22 cellular contexts compared by ENCODE assay signal in genomic region chr9:22893196-22893843, GRCh38.
"Had no signal": no experiment of that assay in that cellular context is flagged by ENCODE, and none has a peak within 500 bp of the region (broad histone marks: within the 10 kb centered on the region; RNA-seq: fewer than 3 reads in every experiment).

No MANE protein-coding gene starts in this region.

- H3K36me3 ChIP-seq: esophagus muscularis mucosa, gastroesophageal sphincter, heart left ventricle, left lung, lower lobe of right lung had no signal

- DNase-seq: dermis blood vessel endothelial cell; dorsolateral prefrontal cortex; effector CD4-positive, alpha-beta T cell; effector memory CD4-positive, alpha-beta T cell; foreskin keratinocyte; heart left ventricle; hypothalamus; immature natural killer cell; islet precursor cell; kidney; kidney glomerular epithelial cell; left lung; left ventricle myocardium superior; lower lobe of right lung; mesenchymal stem cell; naive thymus-derived CD4-positive, alpha-beta T cell had no signal

- H3K4me1 ChIP-seq: esophagus muscularis mucosa, foreskin keratinocyte, gastroesophageal sphincter, heart left ventricle, left lung, lower lobe of right lung had no signal

- ATAC-seq: foreskin keratinocyte; gastroesophageal sphincter; heart left ventricle; left lung; left ventricle myocardium superior; lower lobe of right lung; naive thymus-derived CD4-positive, alpha-beta T cell had no signal

- H3K9me3 ChIP-seq: esophagus muscularis mucosa, gastroesophageal sphincter, heart left ventricle, left lung, lower lobe of right lung had no signal

- FAIRE-seq: endothelial cell of umbilical vein, frontal cortex, kidney had no signal

- H3K4me3 ChIP-seq: coronary artery, dorsolateral prefrontal cortex, esophagus muscularis mucosa, gastroesophageal sphincter, heart left ventricle, hepatocyte, left lung, lower lobe of right lung had no signal
